1 cellular context compared by ENCODE assay signal in the genomic region with DNA sequence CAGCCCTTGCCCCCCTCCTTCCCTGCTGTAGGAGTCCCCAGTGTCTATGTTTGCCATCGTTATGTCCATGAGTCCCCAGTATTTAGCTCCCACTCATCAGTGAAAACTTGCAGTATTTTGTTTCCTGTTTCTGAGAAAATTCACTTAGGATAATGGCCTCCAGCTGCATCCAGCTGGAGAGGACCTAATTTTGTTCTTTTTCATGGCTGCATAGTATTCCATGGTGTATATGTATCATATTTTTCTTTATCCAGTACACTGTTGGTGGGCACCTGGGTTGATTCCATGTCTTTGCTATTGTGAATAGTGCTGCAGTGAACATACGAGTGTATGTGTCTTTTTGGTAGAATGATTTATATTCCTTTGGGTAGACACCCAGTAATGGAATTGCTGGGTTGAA.
TF ChIP-seq lines count a peak whose summit lies in the region.

No MANE protein-coding gene starts in this region.

TF ChIP-seq in K562, 482 proteins besides CTCF, POLR2A, EP300 and RAD21:
- TF ChIP-seq, protein P1, sequence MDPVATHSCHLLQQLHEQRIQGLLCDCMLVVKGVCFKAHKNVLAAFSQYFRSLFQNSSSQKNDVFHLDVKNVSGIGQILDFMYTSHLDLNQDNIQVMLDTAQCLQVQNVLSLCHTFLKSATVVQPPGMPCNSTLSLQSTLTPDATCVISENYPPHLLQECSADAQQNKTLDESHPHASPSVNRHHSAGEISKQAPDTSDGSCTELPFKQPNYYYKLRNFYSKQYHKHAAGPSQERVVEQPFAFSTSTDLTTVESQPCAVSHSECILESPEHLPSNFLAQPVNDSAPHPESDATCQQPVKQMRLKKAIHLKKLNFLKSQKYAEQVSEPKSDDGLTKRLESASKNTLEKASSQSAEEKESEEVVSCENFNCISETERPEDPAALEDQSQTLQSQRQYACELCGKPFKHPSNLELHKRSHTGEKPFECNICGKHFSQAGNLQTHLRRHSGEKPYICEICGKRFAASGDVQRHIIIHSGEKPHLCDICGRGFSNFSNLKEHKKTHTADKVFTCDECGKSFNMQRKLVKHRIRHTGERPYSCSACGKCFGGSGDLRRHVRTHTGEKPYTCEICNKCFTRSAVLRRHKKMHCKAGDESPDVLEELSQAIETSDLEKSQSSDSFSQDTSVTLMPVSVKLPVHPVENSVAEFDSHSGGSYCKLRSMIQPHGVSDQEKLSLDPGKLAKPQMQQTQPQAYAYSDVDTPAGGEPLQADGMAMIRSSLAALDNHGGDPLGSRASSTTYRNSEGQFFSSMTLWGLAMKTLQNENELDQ (CRISPR knock-in tag; IDR thresholded peaks at IDR 0.05; ENCODE audit: borderline replicate concordance): no peak
- TF ChIP-seq ZNF146 (CRISPR knock-in tag; IDR thresholded peaks at IDR 0.05; ENCODE audit: unreplicated experiment) (peak; percentile 89), RBM25 (IDR thresholded peaks at IDR 0.05; ENCODE audit: low read depth, low read length, severe bottlenecking) (peak; percentile 78)
- TF ChIP-seq, protein P2, sequence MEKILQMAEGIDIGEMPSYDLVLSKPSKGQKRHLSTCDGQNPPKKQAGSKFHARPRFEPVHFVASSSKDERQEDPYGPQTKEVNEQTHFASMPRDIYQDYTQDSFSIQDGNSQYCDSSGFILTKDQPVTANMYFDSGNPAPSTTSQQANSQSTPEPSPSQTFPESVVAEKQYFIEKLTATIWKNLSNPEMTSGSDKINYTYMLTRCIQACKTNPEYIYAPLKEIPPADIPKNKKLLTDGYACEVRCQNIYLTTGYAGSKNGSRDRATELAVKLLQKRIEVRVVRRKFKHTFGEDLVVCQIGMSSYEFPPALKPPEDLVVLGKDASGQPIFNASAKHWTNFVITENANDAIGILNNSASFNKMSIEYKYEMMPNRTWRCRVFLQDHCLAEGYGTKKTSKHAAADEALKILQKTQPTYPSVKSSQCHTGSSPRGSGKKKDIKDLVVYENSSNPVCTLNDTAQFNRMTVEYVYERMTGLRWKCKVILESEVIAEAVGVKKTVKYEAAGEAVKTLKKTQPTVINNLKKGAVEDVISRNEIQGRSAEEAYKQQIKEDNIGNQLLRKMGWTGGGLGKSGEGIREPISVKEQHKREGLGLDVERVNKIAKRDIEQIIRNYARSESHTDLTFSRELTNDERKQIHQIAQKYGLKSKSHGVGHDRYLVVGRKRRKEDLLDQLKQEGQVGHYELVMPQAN (IDR thresholded peaks at IDR 0.05; ENCODE audit: borderline replicate concordance): no peak
TF ChIP-seq in K562: peak in this region for 2.
